In genomic region chr21:44970766-44971671, GRCh38 we compare ENCODE assay signal across 1 cellular context.
TF ChIP-seq lines count a peak whose summit lies in the region.

No MANE protein-coding gene starts in this region.

TF ChIP-seq in WTC11, 78 proteins besides CTCF, POLR2A, EP300 and RAD21 (continued from another document):
- TF ChIP-seq PREB (CRISPR knock-in tag; IDR thresholded peaks at IDR 0.05; ENCODE audit: borderline replicate concordance): no peak
